10 cellular contexts compared by ENCODE assay signal in the genomic region with DNA sequence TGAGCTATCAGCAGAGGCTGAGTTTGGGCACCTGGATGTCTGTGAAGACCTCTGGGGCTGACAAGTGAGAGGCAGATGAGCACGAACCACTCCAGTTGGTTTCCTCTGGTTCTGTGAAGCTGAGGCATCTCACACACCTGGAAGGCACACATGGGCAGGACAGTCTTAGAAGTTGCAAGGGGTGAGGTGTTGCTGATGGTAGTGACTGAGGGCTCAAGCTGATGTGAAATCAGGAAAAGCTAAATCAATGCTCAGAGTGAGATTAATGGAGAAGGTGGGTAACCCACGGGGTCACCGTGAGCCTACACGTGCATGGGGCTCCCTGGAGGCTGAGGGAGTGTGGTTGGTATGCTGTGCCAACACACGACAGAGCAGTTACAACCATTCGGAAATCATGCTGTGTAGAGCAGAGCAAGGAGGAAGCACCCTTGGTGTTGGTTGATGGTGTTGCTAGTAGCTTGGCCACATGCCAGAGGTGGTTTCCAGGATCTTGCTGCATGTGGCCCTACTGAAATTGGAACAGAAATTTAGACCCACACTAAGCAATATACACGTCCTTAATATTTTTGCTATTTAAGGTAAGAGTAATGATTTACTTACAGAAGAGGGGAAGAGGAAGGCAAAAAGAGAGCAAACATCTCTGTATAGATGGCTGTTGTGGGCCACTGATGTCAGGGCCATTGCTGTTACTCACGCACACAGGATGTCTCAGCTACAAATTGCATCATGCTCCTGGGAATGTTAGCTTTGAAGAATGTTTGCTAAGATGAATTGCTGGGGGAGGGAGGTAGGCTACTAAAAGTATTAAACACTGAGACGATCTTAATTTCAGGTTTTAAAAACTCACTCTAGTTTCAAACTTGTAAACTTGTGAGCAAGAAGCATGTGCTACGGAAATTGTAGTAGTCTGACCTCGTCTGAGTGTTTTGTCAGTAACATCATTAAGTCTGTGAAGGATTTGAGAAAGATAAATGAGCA.
DNase-seq lines count a peak whose midpoint lies in the region; ATAC-seq and TF ChIP-seq lines count a peak whose summit lies in the region.
"Had no signal": no experiment of that assay in that cellular context is flagged by ENCODE, and none has a peak within 500 bp of the region (broad histone marks: within the 10 kb centered on the region; RNA-seq: fewer than 3 reads in every experiment).

No MANE protein-coding gene starts in this region.

- TF ChIP-seq EP300 in SK-N-SH (IDR thresholded peaks at IDR 0.05; ENCODE audit: borderline replicate concordance in 1 of 2, low read depth in 1 of 2, low read length in 1 of 2): peak in 1 of 2 experiments; percentile 50; a peak in 1 of 4 replicates

- no peaks in the 10 kb centered on the region for H4K20me1 ChIP-seq in SK-N-SH (ENCODE audit: insufficient read depth)

- peak overlapping the region; percentile 49 for H3K27ac Mint-ChIP-seq in type B pancreatic cell
- H3K27ac Mint-ChIP-seq: CD4-positive, alpha-beta memory T cell; naive B cell had no signal

- H3K36me3 ChIP-seq in SK-N-SH (replicated peaks in 1 of 2; ENCODE audit: control insufficient read depth in 1 of 2, insufficient read depth in 2 of 2, low read length in 1 of 2): peaks cover 0 to 6% of the 10 kb centered on the region in 2 experiments
- no peaks in the 10 kb centered on the region for H3K36me3 ChIP-seq in left ventricle myocardium inferior

- POLR2A ChIA-PET in SK-N-SH (lab: Yijun Ruan, JAX): no interaction called here

- H2AFZ ChIP-seq in SK-N-SH (ENCODE audit: low read depth): peak overlapping the region; percentile 61

- peak; percentile 22 for DNase-seq in NCI-H2227 (lab: John Stamatoyannopoulos, UW; ENCODE audit: unreplicated experiment)
- DNase-seq in NCI-H2227 treated with DMSO at 0.1 percent for 48 hours (lab: John Stamatoyannopoulos, UW): no peak
- DNase-seq in SK-N-SH: no peak
- peak; percentile 29 for DNase-seq in left ventricle myocardium inferior
- DNase-seq in type B pancreatic cell (ENCODE audit: extremely low spot score, unreplicated experiment): no peak
- no peak for DNase-seq in activated effector memory CD4-positive, alpha-beta T cell treated with anti-CD3 and anti-CD28 coated beads, Interleukin-2, amount 50 U/mL, for 16 hours
- no peak for DNase-seq in NCI-H526 treated with DMSO at 0.1 percent for 48 hours (lab: John Stamatoyannopoulos, UW)
- DNase-seq: naive B cell had no signal

- no peaks in the 10 kb centered on the region for H3K9me2 ChIP-seq in SK-N-SH

- peaks cover 3% of the 10 kb centered on the region for H3F3A ChIP-seq in SK-N-SH (replicated peaks; ENCODE audit: insufficient read depth)

- H3K27me3 Mint-ChIP-seq in type B pancreatic cell: peaks cover 3% of the 10 kb centered on the region

- peaks cover 22% of the 10 kb centered on the region for H3K4me1 Mint-ChIP-seq in type B pancreatic cell (ENCODE audit: unreplicated experiment)

- peak overlapping the region; percentile 39; the same call in 1 of the 2 replicates for H3K9ac ChIP-seq in SK-N-SH

- intact Hi-C loops in left ventricle myocardium inferior (cut with micrococcal nuclease): loop anchor here (10.0 kb wide), 1 partner anchor 848 kb away; the partner anchor contains the start of gene ENC1

- H3K4me2 ChIP-seq in SK-N-SH: no peak overlapping the region

- peak; percentile 55 for ATAC-seq in HG02763 (IDR thresholded peaks at IDR 0.05; ENCODE audit: unreplicated experiment)

- no peaks in the 10 kb centered on the region for H3K9me3 Mint-ChIP-seq in type B pancreatic cell
- H3K9me3 Mint-ChIP-seq: CD4-positive, alpha-beta memory T cell; naive B cell had no signal

- H3K36me3 Mint-ChIP-seq in type B pancreatic cell: no peaks in the 10 kb centered on the region
- H3K36me3 Mint-ChIP-seq: CD4-positive, alpha-beta memory T cell; naive B cell had no signal

- H3K27ac ChIP-seq in SK-N-SH (ENCODE audit: low read depth in 2 of 2, low read length in 1 of 2) (peak overlapping the region in 1 of 2 experiments; percentile 67; a peak in 3 of 4 replicates), left ventricle myocardium inferior (replicated peaks) (peak overlapping the region; percentile 36)

- 69% methylated on average over 11 of the region's 11 CpGs for WGBS in SK-N-SH (ENCODE audit: low lambda C conversion rate)

- H3K4me3 Mint-ChIP-seq in type B pancreatic cell: peak overlapping the region; percentile 5
- H3K4me3 Mint-ChIP-seq: CD4-positive, alpha-beta memory T cell had no signal

- H3K4me3 ChIP-seq in SK-N-SH (ENCODE audit: low read depth in 2 of 2, low read length in 1 of 2): no peak overlapping the region
- H3K4me3 ChIP-seq in left ventricle myocardium inferior: no peak overlapping the region

- peaks cover 3 to 10% of the 10 kb centered on the region in 2 experiments; a peak in 3 of 4 replicates for H3K4me1 ChIP-seq in SK-N-SH (ENCODE audit: control insufficient read depth in 1 of 2, insufficient read depth in 2 of 2, low read depth in 1 of 2, low read length in 1 of 2)
- H3K4me1 ChIP-seq in left ventricle myocardium inferior: peaks cover 29% of the 10 kb centered on the region

- TF ChIP-seq CTCF in SK-N-SH (IDR thresholded peaks at IDR 0.05): no peak
- TF ChIP-seq CTCF in left ventricle myocardium inferior (IDR thresholded peaks at IDR 0.05; ENCODE audit: borderline replicate concordance): no peak
- TF ChIP-seq CTCF in type B pancreatic cell (conservative IDR thresholded peaks at IDR 0.05): no peak

- no peaks in the 10 kb centered on the region for H3K27me3 ChIP-seq in SK-N-SH (ENCODE audit: insufficient read depth)
- peaks cover 6% of the 10 kb centered on the region for H3K27me3 ChIP-seq in left ventricle myocardium inferior (ENCODE audit: low read depth)

- CTCF ChIA-PET in SK-N-SH (lab: Yijun Ruan, JAX): interaction anchor here (1.1 to 16.5 kb wide), 6 partner anchors 9 to 271 kb away, joined by 3 to 398 read pairs (median 4); no protein-coding TSS in a partner anchor

- H3K9me3 ChIP-seq in SK-N-SH (no peaks in the 10 kb centered on the region), left ventricle myocardium inferior (replicated peaks) (no peaks in the 10 kb centered on the region)

- TF ChIP-seq RAD21 in SK-N-SH (IDR thresholded peaks at IDR 0.05; ENCODE audit: low read length): no peak

- no peaks in the 10 kb centered on the region for H3K79me2 ChIP-seq in SK-N-SH (ENCODE audit: insufficient read depth)

TF ChIP-seq in SK-N-SH, 30 proteins besides CTCF, POLR2A, EP300 and RAD21 (continues in another document):
- no peak for TF ChIP-seq FOXJ3 (CRISPR knock-in tag; IDR thresholded peaks at IDR 0.05)
- TF ChIP-seq NFIC (IDR thresholded peaks at IDR 0.05; ENCODE audit: borderline replicate concordance): peak; percentile 60
- TF ChIP-seq CHD2 (IDR thresholded peaks at IDR 0.05; ENCODE audit: low read length, partially characterized antibody): no peak
- no peak for TF ChIP-seq YY1 (IDR thresholded peaks at IDR 0.05; ENCODE audit: low read depth)
- no peak for TF ChIP-seq POLR2AphosphoS5 (IDR thresholded peaks at IDR 0.05; ENCODE audit: low read depth, low read length)
- no peak for TF ChIP-seq SIN3A (IDR thresholded peaks at IDR 0.05; ENCODE audit: borderline replicate concordance, low read depth, low read length)
- TF ChIP-seq MEF2A (IDR thresholded peaks at IDR 0.05; ENCODE audit: borderline replicate concordance, low read depth): no peak
- TF ChIP-seq TCF12 (IDR thresholded peaks at IDR 0.05): peak; percentile 50; the same call in 1 of the 2 replicates
- no peak for TF ChIP-seq MXI1 (IDR thresholded peaks at IDR 0.05; ENCODE audit: low read depth, low read length)
- TF ChIP-seq TAF1 (IDR thresholded peaks at IDR 0.05; ENCODE audit: borderline replicate concordance, low read depth, low read length): no peak
- peak; percentile 39; the same call in 1 of the 2 replicates for TF ChIP-seq FOSL2 (IDR thresholded peaks at IDR 0.05; ENCODE audit: borderline replicate concordance, low read depth)
- TF ChIP-seq USF2 (IDR thresholded peaks at IDR 0.05; ENCODE audit: borderline replicate concordance, low read depth, low read length): no peak
- no peak for TF ChIP-seq GATA2 (CRISPR knock-in tag; IDR thresholded peaks at IDR 0.05)
- TF ChIP-seq JUND (IDR thresholded peaks at IDR 0.05): no peak
- no peak for TF ChIP-seq MAX (IDR thresholded peaks at IDR 0.05; ENCODE audit: low read depth)
- TF ChIP-seq, protein P1, sequence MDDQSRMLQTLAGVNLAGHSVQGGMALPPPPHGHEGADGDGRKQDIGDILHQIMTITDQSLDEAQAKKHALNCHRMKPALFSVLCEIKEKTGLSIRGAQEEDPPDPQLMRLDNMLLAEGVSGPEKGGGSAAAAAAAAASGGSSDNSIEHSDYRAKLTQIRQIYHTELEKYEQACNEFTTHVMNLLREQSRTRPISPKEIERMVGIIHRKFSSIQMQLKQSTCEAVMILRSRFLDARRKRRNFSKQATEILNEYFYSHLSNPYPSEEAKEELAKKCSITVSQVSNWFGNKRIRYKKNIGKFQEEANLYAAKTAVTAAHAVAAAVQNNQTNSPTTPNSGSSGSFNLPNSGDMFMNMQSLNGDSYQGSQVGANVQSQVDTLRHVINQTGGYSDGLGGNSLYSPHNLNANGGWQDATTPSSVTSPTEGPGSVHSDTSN (IDR thresholded peaks at IDR 0.05): 0 out of 2 replicates have a peak, but pooled peaks have one; percentile 12
- no peak for TF ChIP-seq RFX5 (IDR thresholded peaks at IDR 0.05; ENCODE audit: low read length)
- no peak for TF ChIP-seq EZH2phosphoT487 (IDR thresholded peaks at IDR 0.05; ENCODE audit: borderline replicate concordance, low read depth)

Comparison
In these comparisons a context has a peak if more than half of its experiments do, and no peak if none do; other contexts are left out.
1. DNase-seq: peak in NCI-H2227 (single experiment) and left ventricle myocardium inferior (single experiment); none in NCI-H2227 treated with DMSO at 0.1 percent for 48 hours (single experiment), SK-N-SH (single experiment), type B pancreatic cell (single experiment), activated effector memory CD4-positive, alpha-beta T cell treated with anti-CD3 and anti-CD28 coated beads, Interleukin-2, amount 50 U/mL, for 16 hours (single experiment) and NCI-H526 treated with DMSO at 0.1 percent for 48 hours (single experiment).